In genomic region chr2:218567797-218568189, GRCh38 we compare ENCODE assay signal across 8 cellular contexts. TPM values are rescaled to one million over a fixed set of nuclear protein-coding genes. Genes with fewer than 3 reads are reported as not detected.
DNase-seq lines count a peak whose midpoint lies in the region; ATAC-seq and TF ChIP-seq lines count a peak whose summit lies in the region.

No MANE protein-coding gene starts in this region.

- DNase-seq in stimulated activated CD4-positive, alpha-beta T cell treated with anti-CD3 and anti-CD28 coated beads, Interleukin-4, amount 100 ng/mL, for 1 hour: peak; percentile 74
- no peak for DNase-seq in stimulated activated CD4-positive, alpha-beta T cell treated with anti-CD3 and anti-CD28 coated beads, Interleukin-15, amount 100 ng/mL, for 24 hours
- no peak for DNase-seq in PC-3
- no peak for DNase-seq in colonic mucosa
- no peak for DNase-seq in mucosa of descending colon
- no peak for DNase-seq in HuH-7.5 (ENCODE audit: low spot score)
- no peak for DNase-seq in MV-4-11 (lab: John Stamatoyannopoulos, UW)

- H3F3A ChIP-seq in PC-3 (ENCODE audit: low read length, unreplicated experiment): no peaks in the 10 kb centered on the region

- H3K9me3 ChIP-seq in PC-3 (ENCODE audit: low read length) (no peaks in the 10 kb centered on the region), colonic mucosa (no peaks in the 10 kb centered on the region), mucosa of descending colon (no peaks in the 10 kb centered on the region)

- no peaks in the 10 kb centered on the region for H3K9me2 ChIP-seq in PC-3 (replicated peaks; ENCODE audit: low read length)

- no TSS peak for BruUV-seq in PC-3 (replicated peaks; lab: Mats Ljungman, UMichigan)

- CTCF ChIA-PET in PC-3 (lab: Charles Lee): no interaction called here

- ATAC-seq in HG02885 (IDR thresholded peaks at IDR 0.05; ENCODE audit: poor library complexity, unreplicated experiment) (peak; percentile 47), PC-3 (peak; percentile 66), mucosa of descending colon (peak; percentile 64)

- peaks cover 94% of the 10 kb centered on the region for H3K79me2 ChIP-seq in PC-3 (ENCODE audit: low read length)

- intact Hi-C loops in PC-3 (cut with micrococcal nuclease): loop anchor here (5.0 kb wide), 3 partner anchors 40 to 170 kb away; partner anchors contain the start of genes CTDSP1 and PLCD4
- intact Hi-C loops in colonic mucosa (cut with DNase I): no loop called here
- intact Hi-C loops in mucosa of descending colon (cut with DNase I, micrococcal nuclease): no loop called here

- peak overlapping the region; percentile 87 for H3K4me2 ChIP-seq in PC-3 (ENCODE audit: low read length)

- H4K20me1 ChIP-seq in PC-3 (ENCODE audit: low read length): peaks cover 12% of the 10 kb centered on the region

- no peaks in the 10 kb centered on the region for H3K27me3 ChIP-seq in PC-3 (ENCODE audit: low read length)
- H3K27me3 ChIP-seq in colonic mucosa: no peaks in the 10 kb centered on the region

- H2AFZ ChIP-seq in PC-3 (ENCODE audit: low read length): peak overlapping the region; percentile 90

- POLR2A ChIA-PET in PC-3 (lab: Charles Lee; ENCODE audit: unreplicated experiment): interaction anchor here (0.5 kb wide), 1 partner anchor 15 kb away, joined by 3 read pairs; no protein-coding TSS in a partner anchor

- H3K36me3 ChIP-seq in PC-3 (ENCODE audit: low read depth, low read length): peaks cover 11% of the 10 kb centered on the region; the same call in 1 of the 2 replicates
- H3K36me3 ChIP-seq in colonic mucosa: no peaks in the 10 kb centered on the region
- H3K36me3 ChIP-seq in mucosa of descending colon (ENCODE audit: low read depth): no peaks in the 10 kb centered on the region

- TF ChIP-seq CTCF in PC-3 (conservative IDR thresholded peaks at IDR 0.05; ENCODE audit: low read depth, low read length) (no peak), colonic mucosa (IDR thresholded peaks at IDR 0.05) (no peak), mucosa of descending colon (IDR thresholded peaks at IDR 0.05) (no peak)

- H3K4me3 ChIP-seq in PC-3 (ENCODE audit: low read length) (peak overlapping the region; percentile 84), colonic mucosa (peak overlapping the region; percentile 63), mucosa of descending colon (peak overlapping the region; percentile 37)

- peaks cover 25% of the 10 kb centered on the region for H3K4me1 ChIP-seq in PC-3 (ENCODE audit: insufficient read depth, low read length)
- peaks cover 3% of the 10 kb centered on the region for H3K4me1 ChIP-seq in colonic mucosa
- peaks cover 17% of the 10 kb centered on the region for H3K4me1 ChIP-seq in mucosa of descending colon (ENCODE audit: low read depth)

- H3K27ac ChIP-seq in PC-3 (ENCODE audit: low read length): peak overlapping the region; percentile 52
- H3K27ac ChIP-seq in colonic mucosa: peak overlapping the region; percentile 79

- H3K9ac ChIP-seq in PC-3 (ENCODE audit: low read length): peak overlapping the region; percentile 97
- peak overlapping the region; percentile 79 to 90 for H3K9ac ChIP-seq in colonic mucosa (ENCODE audit: low read depth in 2 of 2, low read length in 2 of 2)

RNA-seq across cellular contexts. Expression of gene USP37, which starts 0.4 kb away (rescaled TPM):
- total RNA-seq in PC-3 (2014; rRNA removed) (10.7 and 11.6 TPM in 2 replicates), colonic mucosa (10 to 100 TPM; 13.1 to 13.4 TPM), mucosa of descending colon (10 to 100 TPM; 11.5 to 14.3 (median 11.6) TPM)

RNA-seq across cellular contexts. Expression of gene CNOT9, which starts 0.8 kb away (rescaled TPM):
- total RNA-seq in PC-3 (2014; rRNA removed) (78.0 and 86.8 TPM in 2 replicates), colonic mucosa (10 to 100 TPM; 36.0 to 52.5 TPM), mucosa of descending colon (10 to 100 TPM; 31.0 to 41.8 (median 37.8) TPM)

RNA-seq across cellular contexts. Expression of gene PLCD4, which starts 39.9 kb away (rescaled TPM):
- total RNA-seq in PC-3 (2014; rRNA removed) (5.6 and 11.7 TPM in 2 replicates), colonic mucosa (1 to 10 TPM in 1 of 2 donors, under 1 TPM in 1; 0.54 to 1.6 TPM), mucosa of descending colon (10 to 100 TPM in 1 of 3 donors, 1 to 10 TPM in 2; 1.2 to 41.2 (median 2.2) TPM)
